In genomic region chr17:74961657-74962360, GRCh38 we compare ENCODE assay signal across 8 cellular contexts. TPM values are rescaled to one million over a fixed set of nuclear protein-coding genes. Genes with fewer than 3 reads are reported as not detected.
A peak's percentile ranks its signal among the peaks of the same experiment; 100 is the strongest.
DNase-seq lines count a peak whose midpoint lies in the region; ATAC-seq lines count a peak whose summit lies in the region.

No MANE protein-coding gene starts in this region.

- ATAC-seq in left lobe of liver, result peak; percentile 90
- ATAC-seq in HG02623 (IDR thresholded peaks at IDR 0.05; ENCODE audit: unreplicated experiment), result no peak

- peak; percentile 93 for DNase-seq in AG20443 (ENCODE audit: low spot score)
- peak; percentile 71 for DNase-seq in HCEC 1CT
- peak; percentile 80 for DNase-seq in NCI-H510A treated with DMSO at 0.1 percent for 48 hours (lab: John Stamatoyannopoulos, UW)
- DNase-seq in activated CD4-positive, alpha-beta T cell treated with anti-CD3 and anti-CD28 coated beads for 4 hours, result peak; percentile 84 to 89
- DNase-seq in cerebellum (ENCODE audit: low spot score), result peak; percentile 93
- peak; percentile 86 for DNase-seq in left lobe of liver (ENCODE audit: low spot score)
- peak; percentile 83 for DNase-seq in stimulated activated CD4-positive, alpha-beta T cell treated with anti-CD3 and anti-CD28 coated beads, Interleukin-4, amount 100 ng/mL, for 1 hour

RNA-seq across cellular contexts. Expression of gene HID1, which starts 10.8 kb away (rescaled TPM):
- total RNA-seq in cerebellum (23.0 TPM), left lobe of liver (5.9 TPM)

RNA-seq across cellular contexts. Expression of gene CDR2L, which starts 25.6 kb away (rescaled TPM):
- total RNA-seq in cerebellum, result 7.1 TPM
- 1.2 TPM for total RNA-seq in left lobe of liver

RNA-seq across cellular contexts. Expression of gene OTOP3, which starts 26.1 kb away (rescaled TPM):
- not detected for total RNA-seq in cerebellum
- not detected for total RNA-seq in left lobe of liver

RNA-seq across cellular contexts. Expression of gene OTOP2, which starts 37.7 kb away (rescaled TPM):
- total RNA-seq in cerebellum (not detected), left lobe of liver (not detected)

RNA-seq across cellular contexts. Expression of gene USH1G, which starts 38.8 kb away (rescaled TPM):
- total RNA-seq in cerebellum (not detected), left lobe of liver (not detected)
